1 cellular context compared by ENCODE assay signal in genomic region chr12:8996682-8997405, GRCh38.
TF ChIP-seq lines count a peak whose summit lies in the region.

No MANE protein-coding gene starts in this region.

TF ChIP-seq in GM12878, 131 proteins besides CTCF, POLR2A, EP300 and RAD21 (continued from another document and continues in another):
- TF ChIP-seq, protein P1, sequence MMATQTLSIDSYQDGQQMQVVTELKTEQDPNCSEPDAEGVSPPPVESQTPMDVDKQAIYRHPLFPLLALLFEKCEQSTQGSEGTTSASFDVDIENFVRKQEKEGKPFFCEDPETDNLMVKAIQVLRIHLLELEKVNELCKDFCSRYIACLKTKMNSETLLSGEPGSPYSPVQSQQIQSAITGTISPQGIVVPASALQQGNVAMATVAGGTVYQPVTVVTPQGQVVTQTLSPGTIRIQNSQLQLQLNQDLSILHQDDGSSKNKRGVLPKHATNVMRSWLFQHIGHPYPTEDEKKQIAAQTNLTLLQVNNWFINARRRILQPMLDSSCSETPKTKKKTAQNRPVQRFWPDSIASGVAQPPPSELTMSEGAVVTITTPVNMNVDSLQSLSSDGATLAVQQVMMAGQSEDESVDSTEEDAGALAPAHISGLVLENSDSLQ (IDR thresholded peaks at IDR 0.05): no peak
- TF ChIP-seq PRDM15 (CRISPR knock-in tag; IDR thresholded peaks at IDR 0.05): no peak
- peak; percentile 71; the same call in 1 of the 2 replicates for TF ChIP-seq ZNF217 (IDR thresholded peaks at IDR 0.05)
- TF ChIP-seq IKZF2 (IDR thresholded peaks at IDR 0.05): peak; percentile 98 to 99
- no peak for TF ChIP-seq USF1 (IDR thresholded peaks at IDR 0.05; ENCODE audit: borderline replicate concordance, extremely low read length, insufficient read depth, low read depth, low read length)
- TF ChIP-seq, protein P2, sequence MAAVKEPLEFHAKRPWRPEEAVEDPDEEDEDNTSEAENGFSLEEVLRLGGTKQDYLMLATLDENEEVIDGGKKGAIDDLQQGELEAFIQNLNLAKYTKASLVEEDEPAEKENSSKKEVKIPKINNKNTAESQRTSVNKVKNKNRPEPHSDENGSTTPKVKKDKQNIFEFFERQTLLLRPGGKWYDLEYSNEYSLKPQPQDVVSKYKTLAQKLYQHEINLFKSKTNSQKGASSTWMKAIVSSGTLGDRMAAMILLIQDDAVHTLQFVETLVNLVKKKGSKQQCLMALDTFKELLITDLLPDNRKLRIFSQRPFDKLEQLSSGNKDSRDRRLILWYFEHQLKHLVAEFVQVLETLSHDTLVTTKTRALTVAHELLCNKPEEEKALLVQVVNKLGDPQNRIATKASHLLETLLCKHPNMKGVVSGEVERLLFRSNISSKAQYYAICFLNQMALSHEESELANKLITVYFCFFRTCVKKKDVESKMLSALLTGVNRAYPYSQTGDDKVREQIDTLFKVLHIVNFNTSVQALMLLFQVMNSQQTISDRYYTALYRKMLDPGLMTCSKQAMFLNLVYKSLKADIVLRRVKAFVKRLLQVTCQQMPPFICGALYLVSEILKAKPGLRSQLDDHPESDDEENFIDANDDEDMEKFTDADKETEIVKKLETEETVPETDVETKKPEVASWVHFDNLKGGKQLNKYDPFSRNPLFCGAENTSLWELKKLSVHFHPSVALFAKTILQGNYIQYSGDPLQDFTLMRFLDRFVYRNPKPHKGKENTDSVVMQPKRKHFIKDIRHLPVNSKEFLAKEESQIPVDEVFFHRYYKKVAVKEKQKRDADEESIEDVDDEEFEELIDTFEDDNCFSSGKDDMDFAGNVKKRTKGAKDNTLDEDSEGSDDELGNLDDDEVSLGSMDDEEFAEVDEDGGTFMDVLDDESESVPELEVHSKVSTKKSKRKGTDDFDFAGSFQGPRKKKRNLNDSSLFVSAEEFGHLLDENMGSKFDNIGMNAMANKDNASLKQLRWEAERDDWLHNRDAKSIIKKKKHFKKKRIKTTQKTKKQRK (IDR thresholded peaks at IDR 0.05; ENCODE audit: low read depth, low read length): no peak
- peak; percentile 66; the same call in 1 of the 2 replicates for TF ChIP-seq GABPA (IDR thresholded peaks at IDR 0.05; ENCODE audit: low read depth)
- TF ChIP-seq BHLHE40 (IDR thresholded peaks at IDR 0.05; ENCODE audit: borderline replicate concordance in 1 of 2, low read depth in 2 of 2, low read length in 1 of 2): peak; percentile 65 to 73; a peak in 3 of 4 replicates
- TF ChIP-seq CREM (IDR thresholded peaks at IDR 0.05; ENCODE audit: low read depth): peak; percentile 93
- TF ChIP-seq NR2C2 (IDR thresholded peaks at IDR 0.05; ENCODE audit: borderline replicate concordance, control insufficient read depth, insufficient read length, low read depth): no peak
- no peak for TF ChIP-seq PAX8 (IDR thresholded peaks at IDR 0.05)
- no peak for TF ChIP-seq RCOR1 (conservative IDR thresholded peaks at IDR 0.05; ENCODE audit: low read depth, low read length)
- TF ChIP-seq RAD51 (IDR thresholded peaks at IDR 0.05): no peak
- peak; percentile 98 for TF ChIP-seq DPF2 (IDR thresholded peaks at IDR 0.05)
- TF ChIP-seq RFX5 (IDR thresholded peaks at IDR 0.05; ENCODE audit: low read depth, low read length): no peak
- TF ChIP-seq, protein P3, sequence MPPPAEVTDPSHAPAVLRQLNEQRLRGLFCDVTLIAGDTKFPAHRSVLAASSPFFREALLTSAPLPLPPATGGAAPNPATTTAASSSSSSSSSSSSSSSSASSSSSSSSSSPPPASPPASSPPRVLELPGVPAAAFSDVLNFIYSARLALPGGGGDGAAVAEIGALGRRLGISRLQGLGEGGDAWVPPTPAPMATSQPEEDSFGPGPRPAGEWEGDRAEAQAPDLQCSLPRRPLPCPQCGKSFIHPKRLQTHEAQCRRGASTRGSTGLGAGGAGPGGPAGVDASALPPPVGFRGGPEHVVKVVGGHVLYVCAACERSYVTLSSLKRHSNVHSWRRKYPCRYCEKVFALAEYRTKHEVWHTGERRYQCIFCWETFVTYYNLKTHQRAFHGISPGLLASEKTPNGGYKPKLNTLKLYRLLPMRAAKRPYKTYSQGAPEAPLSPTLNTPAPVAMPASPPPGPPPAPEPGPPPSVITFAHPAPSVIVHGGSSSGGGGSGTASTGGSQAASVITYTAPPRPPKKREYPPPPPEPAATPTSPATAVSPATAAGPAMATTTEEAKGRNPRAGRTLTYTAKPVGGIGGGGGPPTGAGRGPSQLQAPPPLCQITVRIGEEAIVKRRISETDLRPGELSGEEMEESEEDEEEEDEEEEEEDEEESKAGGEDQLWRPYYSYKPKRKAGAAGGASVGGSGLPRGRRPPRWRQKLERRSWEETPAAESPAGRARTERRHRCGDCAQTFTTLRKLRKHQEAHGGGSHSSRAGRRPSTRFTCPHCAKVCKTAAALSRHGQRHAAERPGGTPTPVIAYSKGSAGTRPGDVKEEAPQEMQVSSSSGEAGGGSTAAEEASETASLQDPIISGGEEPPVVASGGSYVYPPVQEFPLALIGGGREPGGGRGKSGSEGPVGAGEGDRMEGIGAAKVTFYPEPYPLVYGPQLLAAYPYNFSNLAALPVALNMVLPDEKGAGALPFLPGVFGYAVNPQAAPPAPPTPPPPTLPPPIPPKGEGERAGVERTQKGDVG (CRISPR knock-in tag; IDR thresholded peaks at IDR 0.05): no peak
- TF ChIP-seq, protein P4, sequence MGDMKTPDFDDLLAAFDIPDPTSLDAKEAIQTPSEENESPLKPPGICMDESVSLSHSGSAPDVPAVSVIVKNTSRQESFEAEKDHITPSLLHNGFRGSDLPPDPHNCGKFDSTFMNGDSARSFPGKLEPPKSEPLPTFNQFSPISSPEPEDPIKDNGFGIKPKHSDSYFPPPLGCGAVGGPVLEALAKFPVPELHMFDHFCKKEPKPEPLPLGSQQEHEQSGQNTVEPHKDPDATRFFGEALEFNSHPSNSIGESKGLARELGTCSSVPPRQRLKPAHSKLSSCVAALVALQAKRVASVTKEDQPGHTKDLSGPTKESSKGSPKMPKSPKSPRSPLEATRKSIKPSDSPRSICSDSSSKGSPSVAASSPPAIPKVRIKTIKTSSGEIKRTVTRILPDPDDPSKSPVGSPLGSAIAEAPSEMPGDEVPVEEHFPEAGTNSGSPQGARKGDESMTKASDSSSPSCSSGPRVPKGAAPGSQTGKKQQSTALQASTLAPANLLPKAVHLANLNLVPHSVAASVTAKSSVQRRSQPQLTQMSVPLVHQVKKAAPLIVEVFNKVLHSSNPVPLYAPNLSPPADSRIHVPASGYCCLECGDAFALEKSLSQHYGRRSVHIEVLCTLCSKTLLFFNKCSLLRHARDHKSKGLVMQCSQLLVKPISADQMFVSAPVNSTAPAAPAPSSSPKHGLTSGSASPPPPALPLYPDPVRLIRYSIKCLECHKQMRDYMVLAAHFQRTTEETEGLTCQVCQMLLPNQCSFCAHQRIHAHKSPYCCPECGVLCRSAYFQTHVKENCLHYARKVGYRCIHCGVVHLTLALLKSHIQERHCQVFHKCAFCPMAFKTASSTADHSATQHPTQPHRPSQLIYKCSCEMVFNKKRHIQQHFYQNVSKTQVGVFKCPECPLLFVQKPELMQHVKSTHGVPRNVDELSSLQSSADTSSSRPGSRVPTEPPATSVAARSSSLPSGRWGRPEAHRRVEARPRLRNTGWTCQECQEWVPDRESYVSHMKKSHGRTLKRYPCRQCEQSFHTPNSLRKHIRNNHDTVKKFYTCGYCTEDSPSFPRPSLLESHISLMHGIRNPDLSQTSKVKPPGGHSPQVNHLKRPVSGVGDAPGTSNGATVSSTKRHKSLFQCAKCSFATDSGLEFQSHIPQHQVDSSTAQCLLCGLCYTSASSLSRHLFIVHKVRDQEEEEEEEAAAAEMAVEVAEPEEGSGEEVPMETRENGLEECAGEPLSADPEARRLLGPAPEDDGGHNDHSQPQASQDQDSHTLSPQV (IDR thresholded peaks at IDR 0.05): no peak
- TF ChIP-seq SUZ12 (IDR thresholded peaks at IDR 0.05; ENCODE audit: unreplicated experiment): no peak
- peak; percentile 98 for TF ChIP-seq JUNB (IDR thresholded peaks at IDR 0.05)
- TF ChIP-seq MEF2B (IDR thresholded peaks at IDR 0.05; ENCODE audit: partially characterized antibody, poor library complexity, severe bottlenecking): peak; percentile 60
- peak; percentile 93 for TF ChIP-seq MTA2 (IDR thresholded peaks at IDR 0.05; ENCODE audit: low read depth)
- TF ChIP-seq ZNF384 (IDR thresholded peaks at IDR 0.05; ENCODE audit: borderline replicate concordance, low read depth, low read length): no peak
- peak; percentile 96 for TF ChIP-seq ATF2 (IDR thresholded peaks at IDR 0.05; ENCODE audit: low read length)
- no peak for TF ChIP-seq RB1 (IDR thresholded peaks at IDR 0.05; ENCODE audit: borderline replicate concordance)
- TF ChIP-seq SRF (IDR thresholded peaks at IDR 0.05; ENCODE audit: low read depth in 2 of 2, low read length in 2 of 2): peak in 1 of 2 experiments; percentile 79; a peak in 2 of 4 replicates
- TF ChIP-seq CHD4 (IDR thresholded peaks at IDR 0.05): no peak
- TF ChIP-seq YY1 (IDR thresholded peaks at IDR 0.05; ENCODE audit: low read depth, low read length): 0 out of 2 replicates have a peak, but pooled peaks have one; percentile 8
- TF ChIP-seq ZNF622 (IDR thresholded peaks at IDR 0.05): no peak
- TF ChIP-seq ZBTB40 (IDR thresholded peaks at IDR 0.05; ENCODE audit: borderline replicate concordance): no peak
